ENCODE assay signal across 9 cellular contexts in genomic region chr3:169390310-169390731, GRCh38.
A peak's percentile ranks its signal among the peaks of the same experiment; 100 is the strongest.
DNase-seq lines count a peak whose midpoint lies in the region; ATAC-seq and TF ChIP-seq lines count a peak whose summit lies in the region.
"Had no signal": no experiment of that assay in that cellular context is flagged by ENCODE, and none has a peak within 500 bp of the region (broad histone marks: within the 10 kb centered on the region; RNA-seq: fewer than 3 reads in every experiment).

No MANE protein-coding gene starts in this region.

- DNase-seq in Calu3 (peak; percentile 66), epithelial cell of prostate (ENCODE audit: low read depth, low spot score) (peak; percentile 6), head of caudate nucleus (no peak), ecto neural progenitor cell (ENCODE audit: low spot score) (no peak)
- no peak for DNase-seq in activated CD4-positive, CD25-positive, alpha-beta regulatory T cell treated with anti-CD3 and anti-CD28 coated beads, Interleukin-2, amount 50 U/mL, for 72 hours
- DNase-seq: activated CD4-positive, CD25-positive, alpha-beta regulatory T cell had no signal

- H3K4me1 Mint-ChIP-seq in Calu3 (ENCODE audit: low read depth, unreplicated experiment): peaks cover 47% of the 10 kb centered on the region

- H3K27ac ChIP-seq in epithelial cell of prostate: no peak overlapping the region

- CTCF ChIA-PET in Calu3 (lab: Charles Lee): interaction anchor here (0.5 to 4.9 kb wide), 39 partner anchors 11 to 438 kb away, joined by 3 to 84 read pairs (median 4); no protein-coding TSS in a partner anchor

- no peaks in the 10 kb centered on the region for H3K9me3 Mint-ChIP-seq in Calu3 (ENCODE audit: low read depth, unreplicated experiment)

- peak; percentile 50 for TF ChIP-seq CTCF in Calu3 (IDR thresholded peaks at IDR 0.05; ENCODE audit: unreplicated experiment)
- peak; percentile 57; the same call in 1 of the 2 replicates for TF ChIP-seq CTCF in LNCAP (IDR thresholded peaks at IDR 0.05)

- H3K36me3 Mint-ChIP-seq in Calu3 (ENCODE audit: insufficient read depth, unreplicated experiment): peaks cover 18% of the 10 kb centered on the region

- BruUV-seq in Calu3 (replicated peaks; lab: Mats Ljungman, UMichigan): no TSS peak

- H3K4me3 Mint-ChIP-seq in Calu3 (ENCODE audit: low read depth, unreplicated experiment): peak overlapping the region; percentile 41

- H3K27ac Mint-ChIP-seq in Calu3 (ENCODE audit: unreplicated experiment): peak overlapping the region; percentile 94

- ATAC-seq in GM21528 (IDR thresholded peaks at IDR 0.05; ENCODE audit: low FRiP score, unreplicated experiment) (peak; percentile 89), HG03095 (IDR thresholded peaks at IDR 0.05; ENCODE audit: unreplicated experiment) (no peak)

- intact Hi-C loops in Calu3 (cut with micrococcal nuclease; ENCODE audit: unreplicated experiment) (loop anchor here (1.0 to 5.0 kb wide), 4 partner anchors 40 to 272 kb away; no protein-coding TSS in a partner anchor), head of caudate nucleus (cut with DNase I) (no loop called here)

- no peaks in the 10 kb centered on the region for H3K27me3 Mint-ChIP-seq in Calu3 (ENCODE audit: unreplicated experiment)

Comparison
In these comparisons a context has a peak if more than half of its experiments do, and no peak if none do; other contexts are left out.
1. DNase-seq: peak in Calu3 (single experiment) and epithelial cell of prostate (single experiment); none in activated CD4-positive, CD25-positive, alpha-beta regulatory T cell treated with anti-CD3 and anti-CD28 coated beads, Interleukin-2, amount 50 U/mL, for 72 hours (single experiment), head of caudate nucleus (0 of 42) and ecto neural progenitor cell (single experiment).